ENCODE assay signal across 22 cellular contexts in genomic region chr6:111417946-111418345, GRCh38.
A peak's percentile ranks its signal among the peaks of the same experiment; 100 is the strongest.
DNase-seq lines count a peak whose midpoint lies in the region; ATAC-seq and TF ChIP-seq lines count a peak whose summit lies in the region.
"Had no signal": no experiment of that assay in that cellular context is flagged by ENCODE, and none has a peak within 500 bp of the region (broad histone marks: within the 10 kb centered on the region; RNA-seq: fewer than 3 reads in every experiment).

No MANE protein-coding gene starts in this region.

- H3K79me2 ChIP-seq in PC-3 (ENCODE audit: low read length): peaks cover 56% of the 10 kb centered on the region

- peak overlapping the region; percentile 17; the same call in 1 of the 2 replicates for H3K4me2 ChIP-seq in PC-3 (ENCODE audit: low read length)
- H3K4me2 ChIP-seq: A549 had no signal

- no peaks in the 10 kb centered on the region for H4K20me1 ChIP-seq in PC-3 (ENCODE audit: low read length)

- H3F3A ChIP-seq in PC-3 (ENCODE audit: low read length, unreplicated experiment): no peaks in the 10 kb centered on the region

- H3K36me3 ChIP-seq in PC-3 (ENCODE audit: low read depth, low read length): no peaks in the 10 kb centered on the region; the same call in 1 of the 2 replicates
- H3K36me3 ChIP-seq: cardiac muscle cell, pancreas had no signal

- DNase-seq in EL (peak; percentile 46), PC-3 (peak; percentile 46), epithelial cell of esophagus (ENCODE audit: low read depth) (peak; percentile 39), renal cortical epithelial cell (ENCODE audit: low read depth) (peak; percentile 30), NCI-H774 (lab: John Stamatoyannopoulos, UW) (no peak), HUDEP-2 (lab: John Stamatoyannopoulos, UW; ENCODE audit: unreplicated experiment in 76 of 76) (no peak), NCI-H2107 treated with DMSO at 0.1 percent for 48 hours (lab: John Stamatoyannopoulos, UW; ENCODE audit: unreplicated experiment) (no peak), hepatic stellate cell (ENCODE audit: low spot score) (no peak)
- DNase-seq: activated CD4-positive, alpha-beta T cell treated with anti-CD3 and anti-CD28 coated beads, Interleukin-2, amount 10 ng/mL, durations not matched to agents 24 days and 14 days; activated naive CD4-positive, alpha-beta T cell treated with Interleukin-2 at 50 U/mL for 16 hours; activated T-cell treated with anti-CD3 and anti-CD28 coated beads, Interleukin-2, amount 50 U/mL, for 72 hours; amniotic stem cell; GOT3; immature natural killer cell; NCI-H1436 treated with DMSO at 0.1 percent for 48 hours; NCI-H2107; NCI-H510A treated with DMSO at 0.1 percent for 48 hours; pancreas; WERI-Rb-1 had no signal

- no peak overlapping the region for H3K9ac ChIP-seq in PC-3 (ENCODE audit: low read length)

- no peak overlapping the region for H2AFZ ChIP-seq in PC-3 (ENCODE audit: low read length)

- peak; percentile 33; the same call in 1 of the 2 replicates for ATAC-seq in PC-3
- ATAC-seq: A549; activated T-cell treated with anti-CD3 and anti-CD28 coated beads, Interleukin-2, amount 50 U/mL, for 72 hours had no signal

- H3K9me3 ChIP-seq in PC-3 (ENCODE audit: low read length): no peaks in the 10 kb centered on the region
- H3K9me3 ChIP-seq: A549, pancreas had no signal

- CTCF ChIA-PET in PC-3 (lab: Charles Lee): no interaction called here

- intact Hi-C loops in PC-3 (cut with micrococcal nuclease): loop anchor here (5.0 kb wide), 1 partner anchor 59 kb away; no protein-coding TSS in a partner anchor

- no TSS peak for BruUV-seq in PC-3 (replicated peaks; lab: Mats Ljungman, UMichigan)

- TF ChIP-seq CTCF in PC-3 (conservative IDR thresholded peaks at IDR 0.05; ENCODE audit: low read depth, low read length): no peak
- no peak for TF ChIP-seq CTCF in epithelial cell of esophagus (IDR thresholded peaks at IDR 0.05; ENCODE audit: insufficient read depth, low read depth, low read length, missing control alignments)

- H3K27ac ChIP-seq in PC-3 (ENCODE audit: low read length): no peak overlapping the region
- H3K27ac ChIP-seq: A549, cardiac muscle cell, pancreas, WERI-Rb-1 had no signal

- H3K9me2 ChIP-seq in PC-3 (replicated peaks; ENCODE audit: low read length): no peaks in the 10 kb centered on the region

- H3K4me3 ChIP-seq in PC-3 (ENCODE audit: low read length) (no peak overlapping the region), epithelial cell of esophagus (ENCODE audit: low read length) (no peak overlapping the region)
- H3K4me3 ChIP-seq: A549, cardiac muscle cell, K562, pancreas had no signal

- peaks cover 36% of the 10 kb centered on the region for H3K4me1 ChIP-seq in PC-3 (ENCODE audit: insufficient read depth, low read length)

- H3K27me3 ChIP-seq in PC-3 (ENCODE audit: low read length): no peaks in the 10 kb centered on the region
- H3K27me3 ChIP-seq: cardiac muscle cell, pancreas had no signal

- POLR2A ChIA-PET in PC-3 (lab: Charles Lee; ENCODE audit: unreplicated experiment): no interaction called here

Comparison
In these comparisons a context has a peak if more than half of its experiments do, and no peak if none do; other contexts are left out.
1. DNase-seq: peak in EL (single experiment), PC-3 (single experiment), epithelial cell of esophagus (single experiment) and renal cortical epithelial cell (single experiment); none in NCI-H774 (single experiment), HUDEP-2 (0 of 76), NCI-H2107 treated with DMSO at 0.1 percent for 48 hours (single experiment) and hepatic stellate cell (single experiment).